Comparison of ENCODE assay signal across 8 cellular contexts in the genomic region with DNA sequence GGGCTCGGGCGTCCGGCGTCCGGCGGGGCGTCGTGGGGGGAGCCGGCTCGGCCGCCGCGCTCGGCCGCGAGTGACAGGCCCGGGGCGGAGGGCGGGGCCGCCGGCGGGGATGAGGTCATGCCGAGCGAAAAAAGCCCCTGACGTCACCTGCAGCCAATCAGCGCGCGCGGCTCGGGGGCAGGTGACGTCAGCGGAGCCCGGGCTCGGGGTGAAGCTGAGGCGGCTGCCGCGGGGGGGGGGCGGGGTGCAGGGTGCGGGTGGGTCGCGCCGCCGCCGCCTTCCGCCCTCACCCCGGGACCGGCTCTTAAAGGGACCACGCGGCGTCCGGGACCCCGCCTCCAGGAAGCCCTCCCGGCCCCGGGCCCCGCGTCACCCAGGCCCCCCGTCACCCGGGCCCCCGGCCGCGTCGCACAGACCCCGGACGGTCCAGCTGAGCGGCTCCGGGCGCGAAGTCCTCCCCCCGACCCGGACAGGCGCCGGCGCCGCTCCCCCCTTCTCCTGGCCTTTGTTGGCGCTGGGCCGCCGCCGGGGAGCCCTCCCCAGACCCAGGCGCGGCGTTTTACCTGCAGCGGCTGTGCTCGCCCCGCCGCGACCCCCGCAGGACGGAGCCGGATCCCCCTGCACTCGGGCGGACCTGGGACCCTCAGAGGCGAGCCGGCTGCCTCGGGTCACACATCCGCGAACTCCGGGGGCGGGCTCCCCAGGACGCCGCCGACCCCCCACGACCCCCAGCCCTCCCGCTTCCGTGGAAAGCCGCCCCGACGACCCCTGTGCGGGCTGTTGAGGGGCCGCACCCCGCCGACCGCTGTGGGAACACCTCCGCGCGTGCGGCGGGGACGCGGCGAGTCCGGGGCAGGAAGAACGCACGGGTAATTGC. TPM values are rescaled to one million over a fixed set of nuclear protein-coding genes. Genes with fewer than 3 reads are reported as not detected.
DNase-seq lines count a peak whose midpoint lies in the region; ATAC-seq and TF ChIP-seq lines count a peak whose summit lies in the region.

A gene with protein sequence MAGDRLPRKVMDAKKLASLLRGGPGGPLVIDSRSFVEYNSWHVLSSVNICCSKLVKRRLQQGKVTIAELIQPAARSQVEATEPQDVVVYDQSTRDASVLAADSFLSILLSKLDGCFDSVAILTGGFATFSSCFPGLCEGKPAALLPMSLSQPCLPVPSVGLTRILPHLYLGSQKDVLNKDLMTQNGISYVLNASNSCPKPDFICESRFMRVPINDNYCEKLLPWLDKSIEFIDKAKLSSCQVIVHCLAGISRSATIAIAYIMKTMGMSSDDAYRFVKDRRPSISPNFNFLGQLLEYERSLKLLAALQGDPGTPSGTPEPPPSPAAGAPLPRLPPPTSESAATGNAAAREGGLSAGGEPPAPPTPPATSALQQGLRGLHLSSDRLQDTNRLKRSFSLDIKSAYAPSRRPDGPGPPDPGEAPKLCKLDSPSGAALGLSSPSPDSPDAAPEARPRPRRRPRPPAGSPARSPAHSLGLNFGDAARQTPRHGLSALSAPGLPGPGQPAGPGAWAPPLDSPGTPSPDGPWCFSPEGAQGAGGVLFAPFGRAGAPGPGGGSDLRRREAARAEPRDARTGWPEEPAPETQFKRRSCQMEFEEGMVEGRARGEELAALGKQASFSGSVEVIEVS (minus strand): TSS at position 72 of the 877 bp plus-strand sequence. CDS start 6,445 bp downstream, outside the sequence.

- WGBS in heart left ventricle, 4 donors = 1% methylated on average over 65 to 123 of the region's 123 CpGs

- H3K4me1 Mint-ChIP-seq in CD8-positive, alpha-beta memory T cell = peaks cover 19 to 45% (median 22%) of the 10 kb centered on the region in 3 donors

- peak within 1 kb of the TSS; percentile 64 for H3K4me3 ChIP-seq in CD8-positive, alpha-beta memory T cell (ENCODE audit: low read length)
- peak within 1 kb of the TSS; percentile 55 to 85 (median 78) for H3K4me3 ChIP-seq in heart left ventricle
- H3K4me3 ChIP-seq in parathyroid adenoma (ENCODE audit: low read depth, low read length) = peak within 1 kb of the TSS; percentile 53
- peak within 1 kb of the TSS; percentile 94 for H3K4me3 ChIP-seq in thoracic aorta

- H3K9me3 Mint-ChIP-seq in CD8-positive, alpha-beta memory T cell = no peaks in the 10 kb centered on the region

- peak; percentile 52 for ATAC-seq in GM21737 (IDR thresholded peaks at IDR 0.05; ENCODE audit: unreplicated experiment)
- peak; percentile 75 to 80 (median 78) for ATAC-seq in heart left ventricle
- ATAC-seq in thoracic aorta (ENCODE audit: insufficient number of reproducible peaks, low FRiP score, low read depth) = peak; percentile 85

- peak in 1 of 2 donors; percentile 47 for TF ChIP-seq POLR2A in heart left ventricle (IDR thresholded peaks at IDR 0.05)

- H3K27me3 Mint-ChIP-seq in CD8-positive, alpha-beta memory T cell = no peaks in the 10 kb centered on the region

- H3K36me3 Mint-ChIP-seq in CD8-positive, alpha-beta memory T cell = peaks cover 0 to 3% (median 0%) of the 10 kb centered on the region in 3 donors

- POLR2A ChIA-PET in CD8-positive, alpha-beta memory T cell (lab: Charles Lee) = interaction anchor here (0.6 to 1.3 kb wide), 4 partner anchors 13 to 662 kb away, joined by 3 to 7 read pairs (median 4); a partner anchor contains a TSS

- peak within 1 kb of the TSS; percentile 72 for H3K9ac ChIP-seq in parathyroid adenoma

- H3K27ac Mint-ChIP-seq in CD8-positive, alpha-beta memory T cell = peak within 1 kb of the TSS; percentile 87 to 99 (median 94)

- H3K27ac ChIP-seq in CD8-positive, alpha-beta memory T cell (ENCODE audit: low read depth, low read length) = peak within 1 kb of the TSS; percentile 76
- H3K27ac ChIP-seq in heart left ventricle = peak within 1 kb of the TSS; percentile 57 to 93 (median 84)
- peak within 1 kb of the TSS; percentile 74 for H3K27ac ChIP-seq in parathyroid adenoma
- peak within 1 kb of the TSS; percentile 67 to 69 for H3K27ac ChIP-seq in thoracic aorta

- TF ChIP-seq CTCF in heart left ventricle (IDR thresholded peaks at IDR 0.05) (no peak), parathyroid adenoma (IDR thresholded peaks at IDR 0.05) (no peak), thoracic aorta (IDR thresholded peaks at IDR 0.05) (no peak)

- H3K36me3 ChIP-seq in CD8-positive, alpha-beta memory T cell (ENCODE audit: insufficient read depth, low read length) = no peaks in the 10 kb centered on the region
- H3K36me3 ChIP-seq in heart left ventricle = no peaks in the 10 kb centered on the region
- H3K36me3 ChIP-seq in parathyroid adenoma (ENCODE audit: control insufficient read depth, insufficient read depth, low read length) = no peaks in the 10 kb centered on the region
- no peaks in the 10 kb centered on the region for H3K36me3 ChIP-seq in thoracic aorta

- peak within 1 kb of the TSS; percentile 71 for H3K4me2 ChIP-seq in parathyroid adenoma (ENCODE audit: low read length)

- peaks cover 4% of the 10 kb centered on the region for H3K27me3 ChIP-seq in CD8-positive, alpha-beta memory T cell (ENCODE audit: insufficient read depth, low read length, poor library complexity, severe bottlenecking)
- H3K27me3 ChIP-seq in heart left ventricle (peaks cover 0 to 25% (median 0%) of the 10 kb centered on the region in 9 donors), parathyroid adenoma (ENCODE audit: control insufficient read depth, insufficient read depth, low read length) (no peaks in the 10 kb centered on the region), thoracic aorta (replicated peaks; ENCODE audit: insufficient read depth) (no peaks in the 10 kb centered on the region)

- peak within 1 kb of the TSS; percentile 78 to 94 (median 84) for H3K4me3 Mint-ChIP-seq in CD8-positive, alpha-beta memory T cell

- no peaks in the 10 kb centered on the region for H3K79me2 ChIP-seq in parathyroid adenoma

- DNase-seq in CD8-positive, alpha-beta memory T cell = peak; percentile 93 to 98 (median 96)
- DNase-seq in NCI-H1092 treated with DMSO at 0.1 percent for 48 hours (lab: John Stamatoyannopoulos, UW) (peak; percentile 58), T-helper 1 cell (peak; percentile 90 to 98 (median 94)), amniotic stem cell (lab: John Stamatoyannopoulos, UW) (peak; percentile 72), heart left ventricle (peak; percentile 94 to 96 (median 95)), thoracic aorta (ENCODE audit: low spot score) (peak; percentile 76)

- intact Hi-C loops in heart left ventricle (cut with DNase I) = loop anchor here in 7 of 10 donors (2.0 to 10.0 kb wide), 7 partner anchors 14 to 370 kb away; a partner anchor contains a TSS

- peaks cover 35% of the 10 kb centered on the region for H3K4me1 ChIP-seq in CD8-positive, alpha-beta memory T cell (ENCODE audit: insufficient read depth, low read length)
- H3K4me1 ChIP-seq in heart left ventricle (peaks cover 2 to 65% (median 33%) of the 10 kb centered on the region in 12 donors), parathyroid adenoma (no peaks in the 10 kb centered on the region), thoracic aorta (ENCODE audit: control insufficient read depth in 1 of 2, low read depth in 2 of 2) (peaks cover 14 to 53% of the 10 kb centered on the region in 2 donors)

- H3K9me3 ChIP-seq in CD8-positive, alpha-beta memory T cell (ENCODE audit: low read length) = no peaks in the 10 kb centered on the region
- H3K9me3 ChIP-seq in heart left ventricle (no peaks in the 10 kb centered on the region), parathyroid adenoma (ENCODE audit: control insufficient read depth, low read length) (no peaks in the 10 kb centered on the region), thoracic aorta (no peaks in the 10 kb centered on the region)

- CTCF ChIA-PET in CD8-positive, alpha-beta memory T cell (lab: Charles Lee) = interaction anchor here (0.9 to 13.9 kb wide), 5 partner anchors 9 to 369 kb away, joined by 3 to 152 read pairs (median 15); no protein-coding TSS in a partner anchor

- peak within 1 kb of the TSS; percentile 80 for H2AFZ ChIP-seq in parathyroid adenoma

RNA-seq across cellular contexts. Expression of the gene that starts here (rescaled TPM):
- total RNA-seq in CD8-positive, alpha-beta memory T cell = 1 to 10 TPM; 2.3 to 4.0 TPM
- polyA plus RNA-seq in CD8-positive, alpha-beta memory T cell = 0.75 TPM
- 10 to 100 TPM in 8 of 9 donors, 1 to 10 TPM in 1; 9.8 to 29.9 (median 17.1) TPM for total RNA-seq in heart left ventricle
- 10 to 100 TPM; 10.9 to 12.8 TPM for polyA plus RNA-seq in heart left ventricle
- total RNA-seq in thoracic aorta = 1 to 10 TPM; 3.7 to 7.6 TPM

Comparison
In these comparisons a context has a peak if more than half of its experiments do, and no peak if none do; other contexts are left out.
1. Peak in every context shown above with its lines: DNase-seq, ATAC-seq, H3K4me3 ChIP-seq and H3K27ac ChIP-seq.